ENCODE assay signal across 26 cellular contexts in the genomic region with DNA sequence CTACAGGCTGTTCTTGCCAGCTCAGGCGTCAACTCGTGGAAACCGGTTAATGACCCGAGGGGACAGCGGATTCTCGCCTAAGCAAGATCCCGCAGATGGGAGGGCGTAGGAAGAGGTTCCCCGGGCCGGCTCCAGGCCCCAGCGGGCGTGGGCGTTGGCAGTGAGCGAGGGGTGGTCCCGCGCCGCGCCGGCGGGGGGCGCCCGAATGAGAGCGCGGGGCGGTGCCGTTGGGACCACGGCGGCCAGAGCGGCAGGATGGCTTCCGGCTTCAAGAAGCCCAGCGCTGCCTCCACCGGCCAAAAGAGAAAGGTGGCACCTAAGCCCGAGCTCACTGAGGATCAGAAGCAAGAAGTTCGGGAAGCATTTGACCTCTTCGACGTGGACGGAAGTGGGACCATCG. TPM values are rescaled to one million over a fixed set of nuclear protein-coding genes. Genes with fewer than 3 reads are reported as not detected.
"Had no signal": no experiment of that assay in that cellular context is flagged by ENCODE, and none has a peak within 500 bp of the region (broad histone marks: within the 10 kb centered on the region; RNA-seq: fewer than 3 reads in every experiment).

TSS of gene CETN1 (plus strand) at position 227 of the 400 bp plus-strand sequence. CDS start at position 256, 29 bp downstream.

- H3K27ac Mint-ChIP-seq: activated CD4-positive, alpha-beta T cell treated with anti-CD3 and anti-CD28 coated beads for 36 hours; activated CD8-positive, alpha-beta memory T cell treated with anti-CD3 and anti-CD28 coated beads, Interleukin-2, amount 10 ng/mL, durations not matched to agents 7 days and 5 days; activated naive CD4-positive, alpha-beta T cell treated with anti-CD3 and anti-CD28 coated beads, Interleukin-2, amount 50 U/mL, for 24 hours; activated T-cell treated with anti-CD3 and anti-CD28 coated beads, Interleukin-2, amount 50 U/mL, for 24 hours; activated T-helper 1 cell treated with anti-CD3 and anti-CD28 coated beads, Interleukin-12 subunit alpha, Interleukin-12 subunit beta, Interleukin-2, Interleukin-4 antibody, amounts not matched to agents 30 ng/mL and 10 ng/mL and 1 ng/mL, durations not matched to agents 14 hours and 24 hours and 36 hours had no signal

- H3K36me3 Mint-ChIP-seq: activated CD8-positive, alpha-beta memory T cell treated with anti-CD3 and anti-CD28 coated beads, Interleukin-2, amount 10 ng/mL, durations not matched to agents 7 days and 5 days; brain had no signal

- H3K4me1 Mint-ChIP-seq: activated CD4-positive, alpha-beta T cell treated with anti-CD3 and anti-CD28 coated beads for 36 hours; activated CD8-positive, alpha-beta memory T cell treated with anti-CD3 and anti-CD28 coated beads, Interleukin-2, amount 10 ng/mL, durations not matched to agents 7 days and 5 days; activated naive CD4-positive, alpha-beta T cell treated with anti-CD3 and anti-CD28 coated beads, Interleukin-2, amount 50 U/mL, for 24 hours had no signal

- ATAC-seq: activated CD4-positive, alpha-beta T cell treated with anti-CD3 and anti-CD28 coated beads for 36 hours; activated CD8-positive, alpha-beta memory T cell treated with anti-CD3 and anti-CD28 coated beads, Interleukin-2, amount 10 ng/mL, durations not matched to agents 7 days and 5 days had no signal

- H3K4me3 Mint-ChIP-seq: activated CD4-positive, alpha-beta T cell treated with anti-CD3 and anti-CD28 coated beads for 36 hours; activated CD8-positive, alpha-beta memory T cell treated with anti-CD3 and anti-CD28 coated beads, Interleukin-2, amount 10 ng/mL, durations not matched to agents 7 days and 5 days; activated naive CD4-positive, alpha-beta T cell treated with anti-CD3 and anti-CD28 coated beads, Interleukin-2, amount 50 U/mL, for 24 hours; activated T-cell treated with anti-CD3 and anti-CD28 coated beads, Interleukin-2, amount 50 U/mL, for 24 hours; activated T-helper 1 cell treated with anti-CD3 and anti-CD28 coated beads, Interleukin-12 subunit alpha, Interleukin-12 subunit beta, Interleukin-2, Interleukin-4 antibody, amounts not matched to agents 30 ng/mL and 10 ng/mL and 1 ng/mL, durations not matched to agents 14 hours and 24 hours and 36 hours; brain had no signal

- H3K27me3 Mint-ChIP-seq: activated T-cell treated with anti-CD3 and anti-CD28 coated beads, Interleukin-2, amount 50 U/mL, for 24 hours had no signal

- DNase-seq: activated CD4-positive, alpha-beta T cell treated with anti-CD3 and anti-CD28 coated beads for 36 hours; activated CD8-positive, alpha-beta memory T cell treated with anti-CD3 and anti-CD28 coated beads, Interleukin-2, amount 10 ng/mL, durations not matched to agents 7 days and 5 days; activated effector memory CD4-positive, alpha-beta T cell treated with Interleukin-2 at 50 U/mL for 16 hours; activated naive CD4-positive, alpha-beta T cell; activated T-cell treated with anti-CD3 and anti-CD28 coated beads, Interleukin-2, amount 50 U/mL, for 24 hours; aorta; MG63; MV-4-11; NCI-H1092 treated with DMSO at 0.1 percent for 48 hours; NCI-H1417 treated with DMSO at 0.1 percent for 48 hours; NCI-H1694; NCI-H2029; NCI-H2107; NCI-H345; NCI-H510A; NCI-H526 treated with DMSO at 0.1 percent for 48 hours; NCI-H82; SIG-M5; SK-N-SH; T-helper 1 cell had no signal

- H3K9me3 Mint-ChIP-seq: activated naive CD4-positive, alpha-beta T cell treated with anti-CD3 and anti-CD28 coated beads, Interleukin-2, amount 50 U/mL, for 24 hours; activated T-cell treated with anti-CD3 and anti-CD28 coated beads, Interleukin-2, amount 50 U/mL, for 24 hours; activated T-helper 1 cell treated with anti-CD3 and anti-CD28 coated beads, Interleukin-12 subunit alpha, Interleukin-12 subunit beta, Interleukin-2, Interleukin-4 antibody, amounts not matched to agents 30 ng/mL and 10 ng/mL and 1 ng/mL, durations not matched to agents 14 hours and 24 hours and 36 hours had no signal

RNA-seq across cellular contexts. Expression of gene CETN1, which starts in this region (rescaled TPM):
- total RNA-seq: activated CD4-positive, alpha-beta T cell treated with anti-CD3 and anti-CD28 coated beads for 36 hours; activated CD8-positive, alpha-beta memory T cell treated with anti-CD3 and anti-CD28 coated beads, Interleukin-2, amount 10 ng/mL, durations not matched to agents 7 days and 5 days; activated T-helper 1 cell treated with anti-CD3 and anti-CD28 coated beads, Interleukin-12 subunit alpha, Interleukin-12 subunit beta, Interleukin-2, Interleukin-4 antibody, amounts not matched to agents 30 ng/mL and 10 ng/mL and 1 ng/mL, durations not matched to agents 14 hours and 24 hours and 36 hours; aorta; OCI-LY7; RPMI7951; T-helper 2 cell treated with Interferon-gamma antibody and Interleukin-4, amounts not matched to agents 100 ng/mL and 5 ng/mL, for 36 hours had no signal
- polyA plus RNA-seq: aorta, SK-N-SH had no signal
